8 cellular contexts compared by ENCODE assay signal in genomic region chr17:57294629-57295501, GRCh38. TPM values are rescaled to one million over a fixed set of nuclear protein-coding genes. Genes with fewer than 3 reads are reported as not detected.
DNase-seq lines count a peak whose midpoint lies in the region; ATAC-seq lines count a peak whose summit lies in the region.

No MANE protein-coding gene starts in this region.

- ATAC-seq in left colon (peak; percentile 62), HG03354 (IDR thresholded peaks at IDR 0.05; ENCODE audit: poor library complexity, severe bottlenecking, unreplicated experiment) (no peak), GM18870 (IDR thresholded peaks at IDR 0.05; ENCODE audit: unreplicated experiment) (no peak)

- H3K4me3 Mint-ChIP-seq in activated T-cell treated with anti-CD3 and anti-CD28 coated beads, Interleukin-2, amount 50 U/mL, for 24 hours: no peak overlapping the region

- no peaks in the 10 kb centered on the region for H3K27me3 Mint-ChIP-seq in activated T-cell treated with anti-CD3 and anti-CD28 coated beads, Interleukin-2, amount 50 U/mL, for 24 hours

- H3K36me3 Mint-ChIP-seq in activated T-cell treated with anti-CD3 and anti-CD28 coated beads, Interleukin-2, amount 50 U/mL, for 24 hours (ENCODE audit: low read depth): peaks cover 50% of the 10 kb centered on the region

- peaks cover under 1% of the 10 kb centered on the region for H3K9me3 Mint-ChIP-seq in activated T-cell treated with anti-CD3 and anti-CD28 coated beads, Interleukin-2, amount 50 U/mL, for 24 hours

- peak; percentile 81 for DNase-seq in DMS153 (lab: John Stamatoyannopoulos, UW)
- peak; percentile 92 for DNase-seq in NCI-H2107 treated with DMSO at 0.1 percent for 48 hours (lab: John Stamatoyannopoulos, UW; ENCODE audit: unreplicated experiment)
- peak; percentile 40 for DNase-seq in activated T-cell treated with anti-CD3 and anti-CD28 coated beads, Interleukin-2, amount 50 U/mL, for 24 hours
- no peak for DNase-seq in left colon
- no peak for DNase-seq in mesenteric fat pad (ENCODE audit: low spot score)
- DNase-seq in SKM-1 treated with dmso at 0.1 percent for 144 hours (lab: John Stamatoyannopoulos, UW; ENCODE audit: unreplicated experiment): no peak

- peaks cover 29% of the 10 kb centered on the region for H3K4me1 Mint-ChIP-seq in activated T-cell treated with anti-CD3 and anti-CD28 coated beads, Interleukin-2, amount 50 U/mL, for 24 hours (ENCODE audit: low read depth)

- peak overlapping the region; percentile 3 for H3K27ac Mint-ChIP-seq in activated T-cell treated with anti-CD3 and anti-CD28 coated beads, Interleukin-2, amount 50 U/mL, for 24 hours

- intact Hi-C loops in left colon (cut with DNase I, micrococcal nuclease): no loop called here

RNA-seq across cellular contexts. Expression of gene MSI2, which starts 38.5 kb away (rescaled TPM):
- total RNA-seq in left colon: 10 to 100 TPM; 65.5 to 81.0 TPM
- 28.0 TPM for total RNA-seq in mesenteric fat pad

Comparison
In these comparisons a context has a peak if more than half of its experiments do, and no peak if none do; other contexts are left out.
1. DNase-seq: peak in DMS153 (single experiment), NCI-H2107 treated with DMSO at 0.1 percent for 48 hours (single experiment) and activated T-cell treated with anti-CD3 and anti-CD28 coated beads, Interleukin-2, amount 50 U/mL, for 24 hours (single experiment); none in left colon (0 of 2), mesenteric fat pad (single experiment) and SKM-1 treated with dmso at 0.1 percent for 144 hours (single experiment).